Comparison of ENCODE assay signal across 18 cellular contexts in the genomic region with DNA sequence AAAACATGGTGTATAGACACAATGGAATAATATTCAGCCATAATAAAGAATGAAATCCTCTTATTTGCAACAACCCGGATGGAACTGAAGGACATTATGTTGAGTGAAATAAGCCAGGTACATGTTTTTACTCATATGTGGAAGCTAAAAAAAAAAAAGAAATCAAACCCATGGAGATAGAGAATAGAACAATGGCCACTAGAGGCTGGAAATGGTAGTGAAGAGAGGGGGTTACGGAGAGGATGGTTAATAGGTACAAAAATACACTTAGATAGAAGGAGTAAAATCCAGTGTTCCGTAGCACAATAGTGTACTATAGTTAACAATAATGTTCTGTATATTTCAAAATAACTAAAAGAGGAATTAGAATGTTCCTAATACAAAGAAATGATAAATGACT. TPM values are rescaled to one million over a fixed set of nuclear protein-coding genes. Genes with fewer than 3 reads are reported as not detected.
DNase-seq lines count a peak whose midpoint lies in the region; ATAC-seq, FAIRE-seq and TF ChIP-seq lines count a peak whose summit lies in the region.
"Had no signal": no experiment of that assay in that cellular context is flagged by ENCODE, and none has a peak within 500 bp of the region (broad histone marks: within the 10 kb centered on the region; RNA-seq: fewer than 3 reads in every experiment).

No MANE protein-coding gene starts in this region.

- H3K9ac ChIP-seq in Loucy (ENCODE audit: low read depth, low read length, poor library complexity, severe bottlenecking), result no peak overlapping the region
- H3K9ac ChIP-seq in H1 (replicated peaks in 1 of 4; ENCODE audit: extremely low read depth in 1 of 4, low read depth in 3 of 4, low read length in 3 of 4), result no peak overlapping the region
- no peak overlapping the region for H3K9ac ChIP-seq in smooth muscle cell (ENCODE audit: low read depth)

- no peak overlapping the region for H3K23ac ChIP-seq in H1 (ENCODE audit: insufficient read length)

- H3K4ac ChIP-seq in H1 (replicated peaks; ENCODE audit: insufficient read length, low read depth, low read length), result no peak overlapping the region

- peak; percentile 14 to 25; a peak in 3 of 4 replicates for TF ChIP-seq RAD21 in H1 (IDR thresholded peaks at IDR 0.05 in 1 of 2, conservative IDR thresholded peaks at IDR 0.05 in 1 of 2; ENCODE audit: low read depth in 2 of 2, low read length in 2 of 2)

- no peaks in the 10 kb centered on the region for H3K4me1 Mint-ChIP-seq in CD4-positive, alpha-beta T cell (ENCODE audit: low read depth)
- H3K4me1 Mint-ChIP-seq: activated CD4-positive, alpha-beta memory T cell treated with anti-CD3 and anti-CD28 coated beads, Interleukin-2, amount 10 ng/mL, durations not matched to agents 7 days and 5 days had no signal

- no peaks in the 10 kb centered on the region for H3K9me2 ChIP-seq in Loucy (replicated peaks; ENCODE audit: low read depth, low read length)

- peak; percentile 50 for FAIRE-seq in H1 (lab: Jason Lieb, UNC)
- FAIRE-seq: A204.1 had no signal

- H2BK120ac ChIP-seq in H1 (replicated peaks; ENCODE audit: low read depth, low read length), result no peak overlapping the region

- no peak overlapping the region for H3K4me3 ChIP-seq in Loucy (ENCODE audit: low read length, poor library complexity, severe bottlenecking)
- H3K4me3 ChIP-seq in H1 (ENCODE audit: extremely low read depth in 1 of 4, insufficient read depth in 2 of 4, low read depth in 3 of 4, low read length in 4 of 4), result no peak overlapping the region
- H3K4me3 ChIP-seq in smooth muscle cell, result no peak overlapping the region
- no peak overlapping the region for H3K4me3 ChIP-seq in prostate gland
- H3K4me3 ChIP-seq: mucosa of descending colon had no signal

- DNase-seq in NCI-H748 treated with DMSO at 0.1 percent for 48 hours (lab: John Stamatoyannopoulos, UW), result peak; percentile 16
- no peak for DNase-seq in NCI-H748 (lab: John Stamatoyannopoulos, UW; ENCODE audit: unreplicated experiment)
- no peak for DNase-seq in H1 (ENCODE audit: low read depth in 1 of 2, low spot score in 2 of 2)
- no peak for DNase-seq in smooth muscle cell (lab: John Stamatoyannopoulos, UW; ENCODE audit: unreplicated experiment)
- DNase-seq in SHP77 (lab: John Stamatoyannopoulos, UW), result no peak
- DNase-seq in prostate gland (ENCODE audit: low spot score), result no peak
- no peak for DNase-seq in CD4-positive, alpha-beta T cell
- DNase-seq: activated CD4-positive, alpha-beta memory T cell treated with anti-CD3 and anti-CD28 coated beads, Interleukin-2, amount 10 ng/mL, durations not matched to agents 7 days and 5 days; central memory CD4-positive, alpha-beta T cell; EL; mucosa of descending colon; NCI-H1105 treated with DMSO at 0.1 percent for 48 hours; NCI-H774; right cardiac atrium had no signal

- H3K27me3 ChIP-seq in Loucy (ENCODE audit: insufficient read depth, low read length, poor library complexity, severe bottlenecking) (no peaks in the 10 kb centered on the region), H1 (replicated peaks in 1 of 4; ENCODE audit: control insufficient read depth in 3 of 4, extremely low read depth in 1 of 4, insufficient read depth in 3 of 4, low read length in 3 of 4) (no peaks in the 10 kb centered on the region), smooth muscle cell (ENCODE audit: low read depth) (peaks cover 15% of the 10 kb centered on the region), prostate gland (replicated peaks; ENCODE audit: insufficient read depth) (no peaks in the 10 kb centered on the region)
- H3K27me3 ChIP-seq in CD4-positive, alpha-beta T cell (ENCODE audit: control insufficient read depth, insufficient read depth, low read length), result no peaks in the 10 kb centered on the region

- TF ChIP-seq CTCF in Loucy (conservative IDR thresholded peaks at IDR 0.05; ENCODE audit: low read length) (peak; percentile 57), H1 (IDR thresholded peaks at IDR 0.05; ENCODE audit: control extremely low read depth in 1 of 3, insufficient read depth in 1 of 3, low read depth in 1 of 3, low read length in 3 of 3) (peak in 1 of 3 experiments; percentile 57; a peak in 2 of 4 replicates), smooth muscle cell (IDR thresholded peaks at IDR 0.05; ENCODE audit: borderline replicate concordance, insufficient read depth, poor library complexity, severe bottlenecking) (peak; percentile 16), prostate gland (IDR thresholded peaks at IDR 0.05) (peak in 1 of 4 experiments; percentile 9)
- no peak for TF ChIP-seq CTCF in CD4-positive, alpha-beta T cell (IDR thresholded peaks at IDR 0.05)

- TF ChIP-seq POLR2A in H1 (IDR thresholded peaks at IDR 0.05; ENCODE audit: control extremely low read depth in 1 of 2, low read depth in 2 of 2, low read length in 2 of 2) (no peak), prostate gland (IDR thresholded peaks at IDR 0.05) (no peak)

- H3F3A ChIP-seq in Loucy (ENCODE audit: low read depth), result no peaks in the 10 kb centered on the region
- H3F3A ChIP-seq in smooth muscle cell (ENCODE audit: low read depth), result peaks cover 12% of the 10 kb centered on the region

- H3K27me3 Mint-ChIP-seq in CD4-positive, alpha-beta T cell, result peaks cover 40% of the 10 kb centered on the region

- no peak overlapping the region for H2AFZ ChIP-seq in Loucy (ENCODE audit: low read length)
- no peak overlapping the region for H2AFZ ChIP-seq in H1 (ENCODE audit: low read length)
- no peak overlapping the region for H2AFZ ChIP-seq in smooth muscle cell (ENCODE audit: low read depth)

- H3K79me1 ChIP-seq in H1 (ENCODE audit: low read depth, low read length), result no peaks in the 10 kb centered on the region

- no peak for ATAC-seq in CD4-positive, alpha-beta T cell (ENCODE audit: poor library complexity)
- ATAC-seq: mucosa of descending colon, right cardiac atrium had no signal

- 80% methylated on average over 3 of the region's 3 CpGs; no CpG with 5 or more reads in 1 of the 2 experiments for WGBS in H1 (ENCODE audit: extremely low coverage in 1 of 2, insufficient coverage in 1 of 2, insufficient read length in 1 of 2, insufficient replicate concordance in 2 of 2, low coverage in 1 of 2, low lambda C conversion rate in 2 of 2, missing lambda C conversion rate in 1 of 2), 2 experiments
- 76% methylated on average over 3 of the region's 3 CpGs for WGBS in smooth muscle cell (ENCODE audit: low lambda C conversion rate)
- WGBS in prostate gland, result 93% methylated on average over 3 of the region's 3 CpGs

- H2BK20ac ChIP-seq in H1 (ENCODE audit: low read length), result no peak overlapping the region

- H3K9me3 ChIP-seq in Loucy (ENCODE audit: insufficient read depth, low read depth, low read length) (no peaks in the 10 kb centered on the region), H1 (ENCODE audit: insufficient read depth in 2 of 2, low read depth in 1 of 2, low read length in 1 of 2) (no peaks in the 10 kb centered on the region), smooth muscle cell (replicated peaks; ENCODE audit: low read depth) (no peaks in the 10 kb centered on the region), prostate gland (no peaks in the 10 kb centered on the region)
- H3K9me3 ChIP-seq in CD4-positive, alpha-beta T cell (ENCODE audit: control insufficient read depth, low read length), result no peaks in the 10 kb centered on the region
- H3K9me3 ChIP-seq: mucosa of descending colon had no signal

- H2AK5ac ChIP-seq in H1 (ENCODE audit: low read depth, low read length), result no peak overlapping the region

- H2BK15ac ChIP-seq in H1 (ENCODE audit: low read length), result no peak overlapping the region

- no peak overlapping the region for H3K27ac ChIP-seq in H1 (ENCODE audit: low read depth, low read length)
- H3K27ac ChIP-seq in smooth muscle cell (ENCODE audit: low read depth), result no peak overlapping the region
- H3K27ac ChIP-seq in prostate gland, result no peak overlapping the region
- H3K27ac ChIP-seq in CD4-positive, alpha-beta T cell (ENCODE audit: low read depth, low read length), result no peak overlapping the region

- POLR2A ChIA-PET in H1 (lab: Charles Lee; ENCODE audit: partially characterized antibody), result interaction anchor here (1.6 kb wide), 1 partner anchor 15 kb away, joined by 3 read pairs; no protein-coding TSS in a partner anchor
- POLR2A ChIA-PET in CD4-positive, alpha-beta T cell (lab: Charles Lee), result no interaction called here

- H3K27ac Mint-ChIP-seq in CD4-positive, alpha-beta T cell, result no peak overlapping the region
- H3K27ac Mint-ChIP-seq: activated CD4-positive, alpha-beta memory T cell treated with anti-CD3 and anti-CD28 coated beads, Interleukin-2, amount 10 ng/mL, durations not matched to agents 7 days and 5 days had no signal

- CTCF ChIA-PET in H1 (lab: Charles Lee; ENCODE audit: partially characterized antibody), result interaction anchor here (0.6 to 3.0 kb wide), 16 partner anchors 8 to 316 kb away, joined by 3 to 11 read pairs (median 4); no protein-coding TSS in a partner anchor
- CTCF ChIA-PET in CD4-positive, alpha-beta T cell (lab: Charles Lee), result no interaction called here

- no peak overlapping the region for H3K14ac ChIP-seq in H1 (ENCODE audit: insufficient read length)

- H4K5ac ChIP-seq in H1 (ENCODE audit: insufficient read length, low read depth, low read length), result no peak overlapping the region

- no peak for TF ChIP-seq EP300 in H1 (IDR thresholded peaks at IDR 0.05; ENCODE audit: borderline replicate concordance in 1 of 2, low read depth in 2 of 2, low read length in 2 of 2)

- no peaks in the 10 kb centered on the region for H3K36me3 Mint-ChIP-seq in CD4-positive, alpha-beta T cell (ENCODE audit: low read depth)

- H3K4me2 ChIP-seq in Loucy (ENCODE audit: low read depth, low read length, poor library complexity, severe bottlenecking) (no peak overlapping the region), H1 (ENCODE audit: insufficient read depth in 1 of 2, low read depth in 2 of 2, low read length in 2 of 2) (no peak overlapping the region), smooth muscle cell (no peak overlapping the region)

- H3K4me1 ChIP-seq in Loucy (ENCODE audit: insufficient read depth, low read length, poor library complexity, severe bottlenecking), result peaks cover 3% of the 10 kb centered on the region
- peaks cover 0 to 17% (median 13%) of the 10 kb centered on the region in 4 experiments; a peak in 3 of 7 replicates for H3K4me1 ChIP-seq in H1 (replicated peaks in 1 of 4; ENCODE audit: control insufficient read depth in 3 of 4, insufficient read depth in 4 of 4, low read length in 3 of 4)
- H3K4me1 ChIP-seq in smooth muscle cell (ENCODE audit: low read depth), result peaks cover 14% of the 10 kb centered on the region
- H3K4me1 ChIP-seq in prostate gland (replicated peaks), result no peaks in the 10 kb centered on the region

- H4K20me1 ChIP-seq in Loucy (ENCODE audit: insufficient read depth, low read length, poor library complexity, severe bottlenecking), result no peaks in the 10 kb centered on the region
- H4K20me1 ChIP-seq in H1 (replicated peaks in 1 of 2; ENCODE audit: control insufficient read depth in 1 of 2, insufficient read depth in 2 of 2, low read length in 2 of 2), result no peaks in the 10 kb centered on the region
- no peaks in the 10 kb centered on the region for H4K20me1 ChIP-seq in smooth muscle cell (ENCODE audit: low read depth)

- no peak overlapping the region for H3K18ac ChIP-seq in H1 (ENCODE audit: extremely low read depth, low read length)

- H3K56ac ChIP-seq in H1 (replicated peaks; ENCODE audit: insufficient read length, low read depth, low read length), result no peak overlapping the region

- H3K23me2 ChIP-seq in H1 (ENCODE audit: low read depth, low read length), result no peaks in the 10 kb centered on the region

- H3K9me3 Mint-ChIP-seq in CD4-positive, alpha-beta T cell, result no peaks in the 10 kb centered on the region
- H3K9me3 Mint-ChIP-seq: activated CD4-positive, alpha-beta memory T cell treated with anti-CD3 and anti-CD28 coated beads, Interleukin-2, amount 10 ng/mL, durations not matched to agents 7 days and 5 days had no signal

- H3K36me3 ChIP-seq in Loucy (ENCODE audit: insufficient read depth, low read length) (no peaks in the 10 kb centered on the region), H1 (ENCODE audit: control insufficient read depth in 2 of 4, insufficient read depth in 4 of 4, low read length in 3 of 4) (no peaks in the 10 kb centered on the region), smooth muscle cell (ENCODE audit: low read depth) (no peaks in the 10 kb centered on the region), prostate gland (no peaks in the 10 kb centered on the region)

- H4K91ac ChIP-seq in H1 (replicated peaks; ENCODE audit: insufficient read length, low read length), result no peak overlapping the region

- H3K79me2 ChIP-seq in Loucy (ENCODE audit: insufficient read depth, low read length) (no peaks in the 10 kb centered on the region), H1 (ENCODE audit: control insufficient read depth in 1 of 2, insufficient read depth in 2 of 2, low read length in 2 of 2) (no peaks in the 10 kb centered on the region), smooth muscle cell (ENCODE audit: low read depth) (no peaks in the 10 kb centered on the region)

- no peak overlapping the region for H2BK12ac ChIP-seq in H1 (ENCODE audit: low read depth, low read length)

- H2BK5ac ChIP-seq in H1 (ENCODE audit: low read depth, low read length), result no peak overlapping the region

- H3K4me3 Mint-ChIP-seq in CD4-positive, alpha-beta T cell, result no peak overlapping the region
- H3K4me3 Mint-ChIP-seq: activated CD4-positive, alpha-beta memory T cell treated with anti-CD3 and anti-CD28 coated beads, Interleukin-2, amount 10 ng/mL, durations not matched to agents 7 days and 5 days had no signal

- no peak overlapping the region for H4K8ac ChIP-seq in H1 (ENCODE audit: extremely low read depth, insufficient read depth, low read length)

- intact Hi-C loops in prostate gland (cut with DNase I), result no loop called here
- intact Hi-C loops in CD4-positive, alpha-beta T cell (cut with DNase I, micrococcal nuclease), result no loop called here

RNA-seq across cellular contexts. Expression of a gene that starts 12.8 kb away (rescaled TPM):
- total RNA-seq in H1 (2021; fragmentation: NEBNext Ultra II Directional; extraction: Animal tissue kit (Norgen Biotek cat#: 25700)), result not detected in 2 replicates
- polyA plus RNA-seq in H1 (2011; rRNA removed) (0.02 TPM in 1 of 2 replicates, not detected in the other), smooth muscle cell (not detected in 2 replicates)
- not detected for polyA plus RNA-seq in H1 (2011; cell fraction: cytosol; rRNA removed)
- not detected for polyA plus RNA-seq in H1 (2011; cell fraction: nucleus; rRNA removed)
- not detected in 4 replicates for polyA plus RNA-seq in H1 (2012, experiment 1 of 2)
- not detected for polyA plus RNA-seq in H1 (2012, experiment 2 of 2)
- polyA plus RNA-seq in H1 (2013, experiment 1 of 2), result not detected
- polyA plus RNA-seq in H1 (2013, experiment 2 of 2), result not detected
- not detected in 2 replicates for polyA minus RNA-seq in H1 (2011; rRNA and poly(A)+ RNA removed)
- polyA minus RNA-seq in H1 (2011; cell fraction: cytosol; rRNA and poly(A)+ RNA removed), result not detected
- polyA minus RNA-seq in H1 (2011; cell fraction: nucleus; rRNA and poly(A)+ RNA removed), result not detected
- total RNA-seq in smooth muscle cell (not detected in 2 replicates), prostate gland (under 1 TPM in 1 of 2 donors, not detected in 1; 0.74 TPM)
- not detected for total RNA-seq in CD4-positive, alpha-beta T cell
- total RNA-seq: activated CD4-positive, alpha-beta memory T cell treated with anti-CD3 and anti-CD28 coated beads, Interleukin-2, amount 10 ng/mL, durations not matched to agents 7 days and 5 days; fibroblast of lung; right cardiac atrium; T-helper 1 cell treated with Interleukin-12 subunit alpha and Interleukin-12 subunit beta and Interleukin-4 antibody, amounts not matched to agents 30 ng/mL and 1 ng/mL, for 36 hours had no signal
- polyA plus RNA-seq: right cardiac atrium had no signal

RNA-seq across cellular contexts. Expression of a gene that starts 26.6 kb away (rescaled TPM):
- total RNA-seq in H1 (2021; fragmentation: NEBNext Ultra II Directional; extraction: Animal tissue kit (Norgen Biotek cat#: 25700)), result 246 TPM in 2 replicates
- polyA plus RNA-seq in H1 (2011; rRNA removed), result 176 and 280 TPM in 2 replicates
- polyA plus RNA-seq in H1 (2011; cell fraction: cytosol; rRNA removed), result 156 TPM
- 238 TPM for polyA plus RNA-seq in H1 (2011; cell fraction: nucleus; rRNA removed)
- polyA plus RNA-seq in H1 (2012, experiment 1 of 2), result 145 to 162 TPM (median 157 TPM) in 4 replicates
- polyA plus RNA-seq in H1 (2012, experiment 2 of 2), result 136 TPM
- 295 TPM for polyA plus RNA-seq in H1 (2013, experiment 1 of 2)
- polyA plus RNA-seq in H1 (2013, experiment 2 of 2), result 302 TPM
- polyA minus RNA-seq in H1 (2011; rRNA and poly(A)+ RNA removed), result 158 and 159 TPM in 2 replicates
- polyA minus RNA-seq in H1 (2011; cell fraction: cytosol; rRNA and poly(A)+ RNA removed), result 315 TPM
- 207 TPM for polyA minus RNA-seq in H1 (2011; cell fraction: nucleus; rRNA and poly(A)+ RNA removed)
- total RNA-seq in smooth muscle cell, result 17.0 and 21.8 TPM in 2 replicates
- 10.9 and 14.8 TPM in 2 replicates for polyA plus RNA-seq in smooth muscle cell
- total RNA-seq in prostate gland, result 10 to 100 TPM; 16.1 to 26.1 TPM
- total RNA-seq in CD4-positive, alpha-beta T cell, result under 1 TPM; 0.17 to 0.25 TPM

Comparison
In these comparisons a context has a peak if more than half of its experiments do, and no peak if none do; other contexts are left out.
1. RNA of a gene that starts 26.6 kb away (total RNA-seq): 246 TPM in H1, 16.1 to 26.1 TPM in prostate gland and 17.0 to 21.8 TPM in smooth muscle cell; 0.17 to 0.25 TPM in CD4-positive, alpha-beta T cell; every median in the first group is over 10 times any median in the second.